ENCODE assay signal across 15 cellular contexts in genomic region chr12:52895726-52896189, GRCh38. TPM values are rescaled to one million over a fixed set of nuclear protein-coding genes. Genes with fewer than 3 reads are reported as not detected.
A peak's percentile ranks its signal among the peaks of the same experiment; 100 is the strongest.
DNase-seq lines count a peak whose midpoint lies in the region; ATAC-seq and TF ChIP-seq lines count a peak whose summit lies in the region.
"Had no signal": no experiment of that assay in that cellular context is flagged by ENCODE, and none has a peak within 500 bp of the region (broad histone marks: within the 10 kb centered on the region; RNA-seq: fewer than 3 reads in every experiment).

No MANE protein-coding gene starts in this region.

- H3K4me1 ChIP-seq in Peyer's patch (peaks cover 0 to 36% (median 3%) of the 10 kb centered on the region in 4 donors), lower lobe of right lung (peaks cover 12% of the 10 kb centered on the region), upper lobe of left lung (peaks cover 0 to 12% (median 5%) of the 10 kb centered on the region in 4 donors)

- peak; percentile 38 for ATAC-seq in activated naive CD8-positive, alpha-beta T cell treated with anti-CD3 and anti-CD28 coated beads, Interleukin-2, amount 50 U/mL, for 24 hours
- peak; percentile 27 to 50 for ATAC-seq in lower lobe of right lung
- ATAC-seq in upper lobe of left lung (ENCODE audit: low FRiP score in 2 of 2) = peak; percentile 5 to 27
- no peak for ATAC-seq in HG03108 (IDR thresholded peaks at IDR 0.05; ENCODE audit: unreplicated experiment)
- no peak for ATAC-seq in GM19455 (IDR thresholded peaks at IDR 0.05; ENCODE audit: unreplicated experiment)

- H3K36me3 ChIP-seq in Peyer's patch (peaks cover 0 to 31% (median 0%) of the 10 kb centered on the region in 3 donors), lower lobe of right lung (peaks cover 17% of the 10 kb centered on the region), upper lobe of left lung (peaks cover 0 to 19% (median 14%) of the 10 kb centered on the region in 4 donors)

- no peaks in the 10 kb centered on the region for H3K4me1 Mint-ChIP-seq in activated naive CD8-positive, alpha-beta T cell treated with anti-CD3 and anti-CD28 coated beads, Interleukin-2, amount 50 U/mL, for 24 hours
- H3K4me1 Mint-ChIP-seq in activated naive CD8-positive, alpha-beta T cell treated with anti-CD3 and anti-CD28 coated beads for 36 hours = no peaks in the 10 kb centered on the region

- H3K36me3 Mint-ChIP-seq in activated naive CD8-positive, alpha-beta T cell treated with anti-CD3 and anti-CD28 coated beads, Interleukin-2, amount 50 U/mL, for 24 hours (ENCODE audit: low read depth) = no peaks in the 10 kb centered on the region
- no peaks in the 10 kb centered on the region for H3K36me3 Mint-ChIP-seq in activated naive CD8-positive, alpha-beta T cell treated with anti-CD3 and anti-CD28 coated beads for 36 hours
- H3K36me3 Mint-ChIP-seq: brain had no signal

- no peaks in the 10 kb centered on the region for H3K27me3 Mint-ChIP-seq in activated naive CD8-positive, alpha-beta T cell treated with anti-CD3 and anti-CD28 coated beads, Interleukin-2, amount 50 U/mL, for 24 hours
- H3K27me3 Mint-ChIP-seq in activated naive CD8-positive, alpha-beta T cell treated with anti-CD3 and anti-CD28 coated beads for 36 hours = no peaks in the 10 kb centered on the region

- no peaks in the 10 kb centered on the region for H3K9me3 Mint-ChIP-seq in activated naive CD8-positive, alpha-beta T cell treated with anti-CD3 and anti-CD28 coated beads, Interleukin-2, amount 50 U/mL, for 24 hours
- H3K9me3 Mint-ChIP-seq in activated naive CD8-positive, alpha-beta T cell treated with anti-CD3 and anti-CD28 coated beads for 36 hours = no peaks in the 10 kb centered on the region

- H3K4me3 ChIP-seq in Peyer's patch = no peak overlapping the region
- no peak overlapping the region for H3K4me3 ChIP-seq in lower lobe of right lung
- H3K4me3 ChIP-seq in upper lobe of left lung = no peak overlapping the region

- DNase-seq in activated naive CD8-positive, alpha-beta T cell treated with anti-CD3 and anti-CD28 coated beads, Interleukin-2, amount 50 U/mL, for 24 hours = no peak
- no peak for DNase-seq in activated naive CD8-positive, alpha-beta T cell treated with anti-CD3 and anti-CD28 coated beads for 36 hours
- DNase-seq in Peyer's patch = peak in 1 of 3 donors; percentile 67
- DNase-seq in lower lobe of right lung = no peak
- DNase-seq in upper lobe of left lung = no peak
- DNase-seq in HK-2 (ENCODE audit: unreplicated experiment) = no peak
- DNase-seq: activated CD4-positive, alpha-beta T cell treated with anti-CD3 and anti-CD28 coated beads, Interleukin-2, amount 50 U/mL, for 48 hours; activated gamma-delta T cell; EL; NCI-H1048 had no signal

- H3K27me3 ChIP-seq in Peyer's patch (no peaks in the 10 kb centered on the region), lower lobe of right lung (ENCODE audit: low read depth) (no peaks in the 10 kb centered on the region), upper lobe of left lung (no peaks in the 10 kb centered on the region)

- TF ChIP-seq EP300 in upper lobe of left lung (IDR thresholded peaks at IDR 0.05) = no peak

- no peak overlapping the region for H3K27ac Mint-ChIP-seq in activated naive CD8-positive, alpha-beta T cell treated with anti-CD3 and anti-CD28 coated beads, Interleukin-2, amount 50 U/mL, for 24 hours
- no peak overlapping the region for H3K27ac Mint-ChIP-seq in activated naive CD8-positive, alpha-beta T cell treated with anti-CD3 and anti-CD28 coated beads for 36 hours

- peak overlapping the region in 3 of 4 donors; percentile 53 to 97 (median 93) for H3K27ac ChIP-seq in Peyer's patch
- H3K27ac ChIP-seq in lower lobe of right lung = peak overlapping the region; percentile 3
- peak overlapping the region in 2 of 4 donors; percentile 5 to 8 for H3K27ac ChIP-seq in upper lobe of left lung

- H3K9me3 ChIP-seq in Peyer's patch = no peaks in the 10 kb centered on the region
- H3K9me3 ChIP-seq in lower lobe of right lung = no peaks in the 10 kb centered on the region
- no peaks in the 10 kb centered on the region for H3K9me3 ChIP-seq in upper lobe of left lung

- H3K4me3 Mint-ChIP-seq in activated naive CD8-positive, alpha-beta T cell treated with anti-CD3 and anti-CD28 coated beads, Interleukin-2, amount 50 U/mL, for 24 hours = no peak overlapping the region
- no peak overlapping the region for H3K4me3 Mint-ChIP-seq in activated naive CD8-positive, alpha-beta T cell treated with anti-CD3 and anti-CD28 coated beads for 36 hours

- WGBS in upper lobe of left lung, 2 donors = 57 to 69% methylated on average over 2 of the region's 2 CpGs

- intact Hi-C loops in lower lobe of right lung (cut with DNase I) = no loop called here

- no peak for TF ChIP-seq POLR2A in Peyer's patch (IDR thresholded peaks at IDR 0.05)
- no peak for TF ChIP-seq POLR2A in upper lobe of left lung (IDR thresholded peaks at IDR 0.05)

- TF ChIP-seq CTCF in Peyer's patch (IDR thresholded peaks at IDR 0.05) (no peak), lower lobe of right lung (IDR thresholded peaks at IDR 0.05) (no peak), upper lobe of left lung (IDR thresholded peaks at IDR 0.05) (no peak)

RNA-seq across cellular contexts. Expression of gene KRT8, which starts 9.1 kb away (rescaled TPM):
- under 1 TPM; 0.48 to 0.62 TPM for total RNA-seq in activated naive CD8-positive, alpha-beta T cell treated with anti-CD3 and anti-CD28 coated beads for 36 hours
- total RNA-seq in Peyer's patch (1,000 to 10,000 TPM; 1,046 to 2,452 (median 2,098) TPM), lower lobe of right lung (139 TPM), upper lobe of left lung (1,000 to 10,000 TPM in 1 of 6 donors, 100 to 1,000 TPM in 4, 10 to 100 TPM in 1; 90.1 to 1,458 (median 358) TPM)

RNA-seq across cellular contexts. Expression of gene KRT78, which starts 47.0 kb away (rescaled TPM):
- not detected for total RNA-seq in activated naive CD8-positive, alpha-beta T cell treated with anti-CD3 and anti-CD28 coated beads for 36 hours
- total RNA-seq in Peyer's patch (not detected), lower lobe of right lung (not detected), upper lobe of left lung (under 1 TPM in 2 of 6 donors, not detected in 4; 0.13 to 0.30 TPM)
- total RNA-seq: glomerular endothelial cell, kidney epithelial cell had no signal

RNA-seq across cellular contexts. Expression of gene KRT18, which starts 53.2 kb away (rescaled TPM):
- total RNA-seq in activated naive CD8-positive, alpha-beta T cell treated with anti-CD3 and anti-CD28 coated beads for 36 hours = 1 to 10 TPM; 7.3 to 7.6 TPM
- 100 to 1,000 TPM; 320 to 614 (median 477) TPM for total RNA-seq in Peyer's patch
- 140 TPM for total RNA-seq in lower lobe of right lung
- 1,000 to 10,000 TPM in 1 of 6 donors, 100 to 1,000 TPM in 4, 10 to 100 TPM in 1; 99.5 to 1,221 (median 355) TPM for total RNA-seq in upper lobe of left lung

Comparison
In these comparisons a context has a peak if more than half of its experiments do, and no peak if none do; other contexts are left out.
1. ATAC-seq: peak in activated naive CD8-positive, alpha-beta T cell treated with anti-CD3 and anti-CD28 coated beads, Interleukin-2, amount 50 U/mL, for 24 hours (single experiment), lower lobe of right lung (2 of 2) and upper lobe of left lung (2 of 2); none in HG03108 (single experiment) and GM19455 (single experiment).
2. RNA of gene KRT8, which starts 9.1 kb away (total RNA-seq): 1,046 to 2,452 TPM in Peyer's patch, 90.1 to 1,458 TPM in upper lobe of left lung and 139 TPM in lower lobe of right lung (single experiment); 0.48 to 0.62 TPM in activated naive CD8-positive, alpha-beta T cell treated with anti-CD3 and anti-CD28 coated beads for 36 hours; every median in the first group is over 10 times any median in the second.
3. RNA of gene KRT18, which starts 53.2 kb away (total RNA-seq): 320 to 614 TPM in Peyer's patch, 99.5 to 1,221 TPM in upper lobe of left lung and 140 TPM in lower lobe of right lung (single experiment); 7.3 to 7.6 TPM in activated naive CD8-positive, alpha-beta T cell treated with anti-CD3 and anti-CD28 coated beads for 36 hours; every median in the first group is over 10 times any median in the second.